ENCODE assay signal across 8 cellular contexts in genomic region chr21:38807987-38808386, GRCh38. TPM values are rescaled to one million over a fixed set of nuclear protein-coding genes. Genes with fewer than 3 reads are reported as not detected.
A peak's percentile ranks its signal among the peaks of the same experiment; 100 is the strongest.
DNase-seq lines count a peak whose midpoint lies in the region; ATAC-seq and TF ChIP-seq lines count a peak whose summit lies in the region.

No MANE protein-coding gene starts in this region.

- H3K27ac Mint-ChIP-seq in CD8-positive, alpha-beta T cell = peak overlapping the region; percentile 60
- peak overlapping the region; percentile 91 for H3K27ac Mint-ChIP-seq in endodermal cell

- H3K79me2 ChIP-seq in osteoblast (ENCODE audit: insufficient read depth, low read length) = peaks cover 32% of the 10 kb centered on the region

- 70 to 100% methylated on average over 1 to 5 of the region's 5 CpGs for WGBS in endodermal cell (ENCODE audit: insufficient coverage in 1 of 2, insufficient read length in 1 of 2), 2 experiments

- H3K27ac ChIP-seq in CD8-positive, alpha-beta T cell (ENCODE audit: low read depth, low read length) = no peak overlapping the region
- H3K27ac ChIP-seq in endodermal cell (ENCODE audit: low read depth, low read length) (no peak overlapping the region), osteoblast (ENCODE audit: low read depth, low read length) (no peak overlapping the region)

- no peak overlapping the region for H2AFZ ChIP-seq in osteoblast (ENCODE audit: low read length)

- H3K9me3 ChIP-seq in CD8-positive, alpha-beta T cell (ENCODE audit: low read length) = no peaks in the 10 kb centered on the region
- H3K9me3 ChIP-seq in endodermal cell (ENCODE audit: control insufficient read depth, low read length) = no peaks in the 10 kb centered on the region
- no peaks in the 10 kb centered on the region for H3K9me3 ChIP-seq in osteoblast (ENCODE audit: low read depth, low read length)

- POLR2A ChIA-PET in CD8-positive, alpha-beta T cell (lab: Charles Lee) = interaction anchor here (1.0 to 1.3 kb wide), 3 partner anchors 9 to 51 kb away, joined by 3 to 4 read pairs (median 3); no protein-coding TSS in a partner anchor

- H3K4me1 ChIP-seq in CD8-positive, alpha-beta T cell (ENCODE audit: insufficient read depth, low read length) = peaks cover 8% of the 10 kb centered on the region
- peaks cover 6% of the 10 kb centered on the region for H3K4me1 ChIP-seq in endodermal cell (ENCODE audit: control insufficient read depth, insufficient read depth, low read length)
- H3K4me1 ChIP-seq in osteoblast (ENCODE audit: insufficient read depth, low read length) = peaks cover 29% of the 10 kb centered on the region

- TF ChIP-seq CTCF in CD8-positive, alpha-beta T cell (IDR thresholded peaks at IDR 0.05) = no peak
- no peak for TF ChIP-seq CTCF in endodermal cell (conservative IDR thresholded peaks at IDR 0.05)
- TF ChIP-seq CTCF in osteoblast (IDR thresholded peaks at IDR 0.05; ENCODE audit: extremely low read depth, low read depth, low read length) = no peak

- no peak for ATAC-seq in CD8-positive, alpha-beta T cell
- ATAC-seq in HG02571 (IDR thresholded peaks at IDR 0.05; ENCODE audit: unreplicated experiment) = no peak
- ATAC-seq in HG03139 (IDR thresholded peaks at IDR 0.05; ENCODE audit: unreplicated experiment) = no peak

- H3K27me3 Mint-ChIP-seq in CD8-positive, alpha-beta T cell (ENCODE audit: low read depth) = no peaks in the 10 kb centered on the region
- H3K27me3 Mint-ChIP-seq in endodermal cell (ENCODE audit: insufficient read depth) = peaks cover 4% of the 10 kb centered on the region

- H3K4me2 ChIP-seq in osteoblast (ENCODE audit: insufficient read depth, low read length) = peak overlapping the region; percentile 97

- peaks cover 9% of the 10 kb centered on the region for H4K20me1 ChIP-seq in osteoblast (ENCODE audit: insufficient read depth, low read length)

- intact Hi-C loops in CD8-positive, alpha-beta T cell (cut with DNase I, micrococcal nuclease) = loop anchor here (2.0 to 10.0 kb wide), 4 partner anchors 375 to 1733 kb away; partner anchors contain the start of genes LCA5L (in 1 of the 2), PIGP (in 1 of the 2), PSMG1 (in 1 of the 2) and TTC3 (in 1 of the 2)

- CTCF ChIA-PET in CD8-positive, alpha-beta T cell (lab: Charles Lee) = interaction anchor here (1.2 kb wide), 1 partner anchor 24 kb away, joined by 4 read pairs; no protein-coding TSS in a partner anchor

- H3K9me3 Mint-ChIP-seq in CD8-positive, alpha-beta T cell = no peaks in the 10 kb centered on the region
- H3K9me3 Mint-ChIP-seq in endodermal cell = no peaks in the 10 kb centered on the region

- no peaks in the 10 kb centered on the region for H3K36me3 ChIP-seq in CD8-positive, alpha-beta T cell (ENCODE audit: insufficient read depth, low read length)
- H3K36me3 ChIP-seq in endodermal cell (ENCODE audit: control insufficient read depth, insufficient read depth, low read length) = peaks cover 54% of the 10 kb centered on the region
- H3K36me3 ChIP-seq in osteoblast (ENCODE audit: insufficient read depth, low read length) = peaks cover 3% of the 10 kb centered on the region

- H3K4me3 Mint-ChIP-seq in CD8-positive, alpha-beta T cell = no peak overlapping the region
- H3K4me3 Mint-ChIP-seq in endodermal cell = peak overlapping the region; percentile 93

- H3K27me3 ChIP-seq in CD8-positive, alpha-beta T cell (ENCODE audit: insufficient read depth, low read length) = no peaks in the 10 kb centered on the region
- no peaks in the 10 kb centered on the region for H3K27me3 ChIP-seq in endodermal cell (ENCODE audit: control insufficient read depth, insufficient read depth, low read length, poor library complexity, severe bottlenecking)
- no peaks in the 10 kb centered on the region for H3K27me3 ChIP-seq in osteoblast (ENCODE audit: insufficient read depth, low read length)

- peaks cover 31% of the 10 kb centered on the region for H3K4me1 Mint-ChIP-seq in CD8-positive, alpha-beta T cell (ENCODE audit: low read depth)
- peaks cover 43% of the 10 kb centered on the region for H3K4me1 Mint-ChIP-seq in endodermal cell

- no peak overlapping the region for H3K4me3 ChIP-seq in CD8-positive, alpha-beta T cell (ENCODE audit: low read depth, low read length)
- H3K4me3 ChIP-seq in endodermal cell (ENCODE audit: low read length) (peak overlapping the region; percentile 98), osteoblast (ENCODE audit: insufficient read depth, low read length) (no peak overlapping the region)

- peak overlapping the region; percentile 98 for H3K9ac ChIP-seq in endodermal cell (ENCODE audit: extremely low read depth, low read length, poor library complexity, severe bottlenecking)

- peaks cover 19% of the 10 kb centered on the region for H3K36me3 Mint-ChIP-seq in CD8-positive, alpha-beta T cell
- H3K36me3 Mint-ChIP-seq in endodermal cell (ENCODE audit: low read depth) = peaks cover 56% of the 10 kb centered on the region

- no peak for DNase-seq in CD8-positive, alpha-beta T cell
- DNase-seq in NCI-H2029 treated with DMSO at 0.1 percent for 48 hours (lab: John Stamatoyannopoulos, UW) (peak; percentile 62), endodermal cell (no peak), osteoblast (ENCODE audit: insufficient read length, low spot score, missing footprints) (no peak), NCI-H1930 (lab: John Stamatoyannopoulos, UW) (no peak), NCI-H226 (no peak)

RNA-seq across cellular contexts. Expression of gene ETS2, which starts 2.3 kb away (rescaled TPM):
- total RNA-seq in CD8-positive, alpha-beta T cell = 10 to 100 TPM in 1 of 2 experiments, 1 to 10 TPM in 1; 8.1 to 10.0 TPM
- total RNA-seq in endodermal cell (100 to 1,000 TPM in 1 of 2 donors, 10 to 100 TPM in 1; 98.4 to 102 TPM), osteoblast (2.7 and 4.0 TPM in 2 replicates)
- 25.0 TPM for polyA plus RNA-seq in endodermal cell (2013, experiment 1 of 2)
- 24.8 TPM for polyA plus RNA-seq in endodermal cell (2013, experiment 2 of 2)

Comparison
In these comparisons a context has a peak if more than half of its experiments do, and no peak if none do; other contexts are left out.
1. RNA of gene ETS2, which starts 2.3 kb away (total RNA-seq): 98.4 to 102 TPM in endodermal cell; 8.1 to 10.0 TPM in CD8-positive, alpha-beta T cell and 2.7 to 4.0 TPM in osteoblast; every median in the first group is over 4 times any median in the second.